ENCODE assay signal across 8 cellular contexts in genomic region chr7:148962823-148963582, GRCh38.
A peak's percentile ranks its signal among the peaks of the same experiment; 100 is the strongest.
DNase-seq lines count a peak whose midpoint lies in the region; ATAC-seq and TF ChIP-seq lines count a peak whose summit lies in the region.

No MANE protein-coding gene starts in this region.

- 0% methylated on average over 5 of the region's 5 CpGs for WGBS in SK-N-SH (ENCODE audit: low lambda C conversion rate)

- DNase-seq in GDM1 (lab: John Stamatoyannopoulos, UW): peak; percentile 64
- peak; percentile 79 for DNase-seq in H4 (ENCODE audit: low spot score)
- DNase-seq in MM.1S: peak; percentile 79
- DNase-seq in SK-N-SH: peak; percentile 82
- no peak for DNase-seq in right atrium auricular region (ENCODE audit: low spot score)
- peak; percentile 17 for DNase-seq in progenitor cell of endocrine pancreas (ENCODE audit: low spot score, unreplicated experiment)

- no peaks in the 10 kb centered on the region for H3K79me2 ChIP-seq in MM.1S (ENCODE audit: low read length)
- no peaks in the 10 kb centered on the region for H3K79me2 ChIP-seq in SK-N-SH (ENCODE audit: insufficient read depth)

- peak overlapping the region; percentile 71 for H3K9ac ChIP-seq in MM.1S (ENCODE audit: low read length)
- peak overlapping the region; percentile 68 for H3K9ac ChIP-seq in SK-N-SH

- H4K20me1 ChIP-seq in MM.1S (ENCODE audit: insufficient read depth, low read length): no peaks in the 10 kb centered on the region
- no peaks in the 10 kb centered on the region for H4K20me1 ChIP-seq in SK-N-SH (ENCODE audit: insufficient read depth)

- H3K9me3 ChIP-seq in MM.1S (replicated peaks; ENCODE audit: insufficient read depth, low read length) (no peaks in the 10 kb centered on the region), SK-N-SH (no peaks in the 10 kb centered on the region), right atrium auricular region (no peaks in the 10 kb centered on the region)

- H3K9me3 Mint-ChIP-seq in progenitor cell of endocrine pancreas (ENCODE audit: low read depth): no peaks in the 10 kb centered on the region

- peaks cover 5% of the 10 kb centered on the region for H3K4me1 Mint-ChIP-seq in progenitor cell of endocrine pancreas (ENCODE audit: low read depth)

- H3K36me3 ChIP-seq in MM.1S (replicated peaks; ENCODE audit: insufficient read depth, low read length) (no peaks in the 10 kb centered on the region), SK-N-SH (replicated peaks in 1 of 2; ENCODE audit: control insufficient read depth in 1 of 2, insufficient read depth in 2 of 2, low read length in 1 of 2) (no peaks in the 10 kb centered on the region), right atrium auricular region (no peaks in the 10 kb centered on the region)

- peak overlapping the region; percentile 70 for H3K4me3 ChIP-seq in MM.1S (ENCODE audit: low read length)
- H3K4me3 ChIP-seq in SK-N-SH (ENCODE audit: low read depth in 2 of 2, low read length in 1 of 2): peak overlapping the region; percentile 56 to 69
- peak overlapping the region; percentile 55 to 58 for H3K4me3 ChIP-seq in right atrium auricular region

- H3F3A ChIP-seq in MM.1S (ENCODE audit: insufficient read depth, low read length) (peaks cover 4% of the 10 kb centered on the region; the same call in 1 of the 2 replicates), SK-N-SH (replicated peaks; ENCODE audit: insufficient read depth) (peaks cover 15% of the 10 kb centered on the region)

- TF ChIP-seq CTCF in MM.1S (IDR thresholded peaks at IDR 0.05; ENCODE audit: low read length) (peak; percentile 99), SK-N-SH (IDR thresholded peaks at IDR 0.05) (peak; percentile 100), right atrium auricular region (IDR thresholded peaks at IDR 0.05) (peak; percentile 44 to 84), progenitor cell of endocrine pancreas (IDR thresholded peaks at IDR 0.05; ENCODE audit: unreplicated experiment) (peak; percentile 70)

- peaks cover 4% of the 10 kb centered on the region for H3K4me1 ChIP-seq in MM.1S (ENCODE audit: low read length)
- no peaks in the 10 kb centered on the region; a peak in 2 of 4 replicates for H3K4me1 ChIP-seq in SK-N-SH (ENCODE audit: control insufficient read depth in 1 of 2, insufficient read depth in 2 of 2, low read depth in 1 of 2, low read length in 1 of 2)
- peaks cover 0 to 6% of the 10 kb centered on the region in 2 donors for H3K4me1 ChIP-seq in right atrium auricular region

- TF ChIP-seq EP300 in SK-N-SH (IDR thresholded peaks at IDR 0.05; ENCODE audit: borderline replicate concordance in 1 of 2, low read depth in 1 of 2, low read length in 1 of 2): no peak

- POLR2A ChIA-PET in SK-N-SH (lab: Yijun Ruan, JAX): interaction anchor here (0.7 to 1.4 kb wide), 4 partner anchors 20 to 440 kb away, joined by 3 read pairs; partner anchors contain the start of genes CUL1 and ZNF425

- peak overlapping the region; percentile 95 for H3K27ac Mint-ChIP-seq in progenitor cell of endocrine pancreas

- no peaks in the 10 kb centered on the region for H3K36me3 Mint-ChIP-seq in progenitor cell of endocrine pancreas (ENCODE audit: insufficient read depth)

- TF ChIP-seq RAD21 in SK-N-SH (IDR thresholded peaks at IDR 0.05; ENCODE audit: low read length): peak; percentile 98

- H3K9me2 ChIP-seq in MM.1S (replicated peaks; ENCODE audit: insufficient read depth, low read length) (no peaks in the 10 kb centered on the region), SK-N-SH (no peaks in the 10 kb centered on the region)

- CTCF ChIA-PET in SK-N-SH (lab: Yijun Ruan, JAX): interaction anchor here (0.6 to 10.3 kb wide), 63 partner anchors 8 to 700 kb away, joined by 3 to 114 read pairs (median 4); partner anchors contain the start of gene PDIA4

- H3K27ac ChIP-seq in MM.1S (ENCODE audit: low read length) (peak overlapping the region; percentile 6; the same call in 1 of the 2 replicates), SK-N-SH (ENCODE audit: low read depth in 2 of 2, low read length in 1 of 2) (peak overlapping the region; percentile 24 to 73), angular gyrus (ENCODE audit: low read depth, low read length) (peak overlapping the region; percentile 82), right atrium auricular region (peak overlapping the region; percentile 69 to 74)

- peak overlapping the region; percentile 75 for H3K4me2 ChIP-seq in MM.1S (ENCODE audit: low read depth, low read length)
- H3K4me2 ChIP-seq in SK-N-SH: peak overlapping the region; percentile 74

- no peaks in the 10 kb centered on the region for H3K27me3 Mint-ChIP-seq in progenitor cell of endocrine pancreas

- H3K27me3 ChIP-seq in MM.1S (replicated peaks; ENCODE audit: insufficient read depth, low read length) (no peaks in the 10 kb centered on the region), SK-N-SH (ENCODE audit: insufficient read depth) (no peaks in the 10 kb centered on the region), right atrium auricular region (no peaks in the 10 kb centered on the region)

- no peak for ATAC-seq in HG02970 (IDR thresholded peaks at IDR 0.05; ENCODE audit: low FRiP score, unreplicated experiment)

- peak overlapping the region; percentile 90 for H3K4me3 Mint-ChIP-seq in progenitor cell of endocrine pancreas (ENCODE audit: low read depth)

- H2AFZ ChIP-seq in MM.1S (ENCODE audit: low read length) (peak overlapping the region; percentile 67), SK-N-SH (ENCODE audit: low read depth) (peak overlapping the region; percentile 90)

TF ChIP-seq in SK-N-SH, 30 proteins besides CTCF, POLR2A, EP300 and RAD21 (continues in another document):
- 0 out of 2 replicates have a peak, but pooled peaks have one; percentile 18 for TF ChIP-seq GATA2 (CRISPR knock-in tag; IDR thresholded peaks at IDR 0.05)
- no peak for TF ChIP-seq GABPA (IDR thresholded peaks at IDR 0.05; ENCODE audit: low read depth)
- peak; percentile 49; the same call in 1 of the 2 replicates for TF ChIP-seq RCOR1 (IDR thresholded peaks at IDR 0.05; ENCODE audit: low read length)
- TF ChIP-seq REST (IDR thresholded peaks at IDR 0.05; ENCODE audit: low read depth, low read length): no peak
- 0 out of 2 replicates have a peak, but pooled peaks have one; percentile 16 for TF ChIP-seq FOXJ3 (CRISPR knock-in tag; IDR thresholded peaks at IDR 0.05)
- no peak for TF ChIP-seq USF2 (IDR thresholded peaks at IDR 0.05; ENCODE audit: borderline replicate concordance, low read depth, low read length)
- no peak for TF ChIP-seq MEF2A (IDR thresholded peaks at IDR 0.05; ENCODE audit: borderline replicate concordance, low read depth)
- peak; percentile 95 for TF ChIP-seq SMC3 (IDR thresholded peaks at IDR 0.05; ENCODE audit: low read depth, low read length)
- TF ChIP-seq NFIC (IDR thresholded peaks at IDR 0.05; ENCODE audit: borderline replicate concordance): no peak; the same call in 1 of the 2 replicates
- TF ChIP-seq IRF3 (IDR thresholded peaks at IDR 0.05; ENCODE audit: low read depth, low read length): no peak
- 0 out of 2 replicates have a peak, but pooled peaks have one; percentile 20 for TF ChIP-seq YY1 (IDR thresholded peaks at IDR 0.05; ENCODE audit: low read depth)
- TF ChIP-seq TCF12 (IDR thresholded peaks at IDR 0.05): no peak
- TF ChIP-seq MAX (IDR thresholded peaks at IDR 0.05; ENCODE audit: low read depth): no peak
- peak; percentile 78; the same call in 1 of the 2 replicates for TF ChIP-seq MXI1 (IDR thresholded peaks at IDR 0.05; ENCODE audit: low read depth, low read length)

Comparison
In these comparisons a context has a peak if more than half of its experiments do, and no peak if none do; other contexts are left out.
1. H3K27ac ChIP-seq: peak in every context shown above with its lines; median percentile 82 in angular gyrus; 72 in right atrium auricular region; 48 in SK-N-SH; 6 in MM.1S.